ENCODE assay signal across 25 cellular contexts in the genomic region with DNA sequence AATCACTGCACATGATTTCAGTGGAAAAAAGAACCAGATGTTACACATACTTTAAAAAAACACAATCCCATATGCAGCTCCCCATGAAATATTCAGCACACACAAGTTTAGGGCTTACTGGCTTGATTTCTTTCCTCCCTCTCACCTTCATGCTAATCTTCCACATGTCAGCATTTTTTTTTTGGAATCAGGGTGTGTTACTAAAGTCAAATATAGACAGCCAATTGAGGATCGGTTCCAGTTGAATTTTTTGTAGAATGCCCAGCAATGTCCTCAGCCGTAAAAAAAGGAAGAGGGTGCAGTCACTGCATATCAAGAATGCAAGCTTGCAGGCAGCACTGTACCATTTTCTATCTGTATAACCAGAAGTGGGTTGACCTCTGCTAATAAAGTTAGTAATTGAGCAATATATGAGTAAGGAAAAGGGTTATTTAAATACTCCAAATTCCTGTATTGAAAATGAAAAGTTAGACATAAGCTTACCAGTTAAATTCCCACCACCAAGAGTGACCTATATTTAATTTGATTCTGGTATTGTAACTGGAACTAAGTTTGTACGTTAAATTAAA. TPM values are rescaled to one million over a fixed set of nuclear protein-coding genes. Genes with fewer than 3 reads are reported as not detected.
DNase-seq lines count a peak whose midpoint lies in the region; ATAC-seq, FAIRE-seq and TF ChIP-seq lines count a peak whose summit lies in the region.
"Had no signal": no experiment of that assay in that cellular context is flagged by ENCODE, and none has a peak within 500 bp of the region (broad histone marks: within the 10 kb centered on the region; RNA-seq: fewer than 3 reads in every experiment).

No MANE protein-coding gene starts in this region.

- H3K4me1 ChIP-seq in A549, result no peaks in the 10 kb centered on the region
- no peaks in the 10 kb centered on the region for H3K4me1 ChIP-seq in gastrocnemius medialis
- H3K4me1 ChIP-seq in adrenal gland (replicated peaks in 1 of 2), result no peaks in the 10 kb centered on the region
- H3K4me1 ChIP-seq: BLaER1 treated with 17β-estradiol and CSF1 and Interleukin-3, amounts not matched to agents 10 nM and 100 nM; SJSA1 had no signal

- H3K9me3 Mint-ChIP-seq in mesothelial cell of epicardium, result no peaks in the 10 kb centered on the region
- H3K9me3 Mint-ChIP-seq: CD4-positive, alpha-beta memory T cell had no signal

- TF ChIP-seq RAD21 in A549 (conservative IDR thresholded peaks at IDR 0.05 in 1 of 2, IDR thresholded peaks at IDR 0.05 in 1 of 2), result no peak

- no peaks in the 10 kb centered on the region for H3K36me3 ChIP-seq in gastrocnemius medialis
- H3K36me3 ChIP-seq in adrenal gland (replicated peaks in 1 of 2), result no peaks in the 10 kb centered on the region
- H3K36me3 ChIP-seq: BLaER1 treated with 17β-estradiol and CSF1 and Interleukin-3, amounts not matched to agents 10 nM and 100 nM; SJSA1 had no signal

- TF ChIP-seq EP300 in A549 (IDR thresholded peaks at IDR 0.05), result no peak

- 87% methylated on average over 3 of the region's 3 CpGs for WGBS in A549 (ENCODE audit: missing lambda C conversion rate)
- 70 to 79% (median 75%) methylated on average over 3 of the region's 3 CpGs for WGBS in adrenal gland, 4 donors

- no peak for TF ChIP-seq CTCF in A549 (IDR thresholded peaks at IDR 0.05)
- TF ChIP-seq CTCF in mesothelial cell of epicardium (IDR thresholded peaks at IDR 0.05; ENCODE audit: unreplicated experiment), result no peak
- no peak for TF ChIP-seq CTCF in gastrocnemius medialis (IDR thresholded peaks at IDR 0.05 in 4 of 5, conservative IDR thresholded peaks at IDR 0.05 in 1 of 5)
- TF ChIP-seq CTCF in adrenal gland (IDR thresholded peaks at IDR 0.05), result no peak

- H3K4me3 Mint-ChIP-seq in mesothelial cell of epicardium, result no peak overlapping the region
- H3K4me3 Mint-ChIP-seq: CD4-positive, alpha-beta memory T cell had no signal

- H3K4me2 ChIP-seq in A549, result no peak overlapping the region
- H3K4me2 ChIP-seq: BLaER1 treated with 17β-estradiol and CSF1 and Interleukin-3, amounts not matched to agents 10 nM and 100 nM had no signal

- peak overlapping the region; percentile 1 for H3K27ac Mint-ChIP-seq in mesothelial cell of epicardium
- H3K27ac Mint-ChIP-seq: CD4-positive, alpha-beta memory T cell had no signal

- intact Hi-C loops in gastrocnemius medialis (cut with DNase I; ENCODE audit: low total_unique reads), result no loop called here
- intact Hi-C loops in adrenal gland (cut with DNase I), result no loop called here

- H3K9me3 ChIP-seq in A549 (no peaks in the 10 kb centered on the region), gastrocnemius medialis (no peaks in the 10 kb centered on the region), adrenal gland (replicated peaks in 1 of 3) (no peaks in the 10 kb centered on the region)
- H3K9me3 ChIP-seq: SJSA1 had no signal

- DNase-seq in A549 (ENCODE audit: low read depth in 1 of 2, low spot score in 1 of 2), result no peak
- DNase-seq in GM03348 (ENCODE audit: low spot score), result peak; percentile 12
- DNase-seq in erythroblast (lab: John Stamatoyannopoulos, UW), result peak; percentile 53 to 59
- no peak for DNase-seq in mesothelial cell of epicardium (ENCODE audit: low spot score in 2 of 2, unreplicated experiment in 2 of 2)
- no peak for DNase-seq in gastrocnemius medialis
- no peak for DNase-seq in adrenal gland
- DNase-seq in NCI-H128 (lab: John Stamatoyannopoulos, UW; ENCODE audit: unreplicated experiment), result no peak
- DNase-seq: 8988T; CD4-positive, alpha-beta memory T cell; COR-L47; Karpas-422; NCI-H1092; NCI-H1436; NCI-H187; NCI-H2081 treated with DMSO at 0.1 percent for 48 hours; NCI-H446 treated with DMSO at 0.1 percent for 48 hours; NCI-H526; Right ventricle myocardium superior; RPMI8226 had no signal

- TF ChIP-seq POLR2A in A549 (IDR thresholded peaks at IDR 0.05; ENCODE audit: low read length), result no peak
- TF ChIP-seq POLR2A in erythroblast (IDR thresholded peaks at IDR 0.05; ENCODE audit: low read length), result no peak
- TF ChIP-seq POLR2A in gastrocnemius medialis (IDR thresholded peaks at IDR 0.05), result no peak
- no peak for TF ChIP-seq POLR2A in adrenal gland (IDR thresholded peaks at IDR 0.05)

- CTCF ChIA-PET in A549 (lab: Yijun Ruan, JAX), result interaction anchor here (0.6 to 1.6 kb wide), 2 partner anchors 8 to 70 kb away, joined by 3 read pairs; no protein-coding TSS in a partner anchor

- H3K27me3 Mint-ChIP-seq in mesothelial cell of epicardium (ENCODE audit: low read depth), result peaks cover 16% of the 10 kb centered on the region

- ATAC-seq in A549 (no peak), gastrocnemius medialis (no peak), HG02870 (IDR thresholded peaks at IDR 0.05; ENCODE audit: unreplicated experiment) (no peak)
- ATAC-seq: HCT116 had no signal

- in situ Hi-C loops in gastrocnemius medialis (cut with MboI; ENCODE audit: low sequenced_read_pairs in 4 of 4), result no loop called here

- FAIRE-seq in A549 (lab: Jason Lieb, UNC), result no peak
- FAIRE-seq: GM19239 had no signal

- H3K36me3 Mint-ChIP-seq in mesothelial cell of epicardium, result no peaks in the 10 kb centered on the region
- H3K36me3 Mint-ChIP-seq: CD4-positive, alpha-beta memory T cell had no signal

- POLR2A ChIA-PET in A549 (lab: Yijun Ruan, JAX), result no interaction called here

- no peak overlapping the region for H3K27ac ChIP-seq in A549
- no peak overlapping the region for H3K27ac ChIP-seq in gastrocnemius medialis
- H3K27ac ChIP-seq in adrenal gland, result no peak overlapping the region
- H3K27ac ChIP-seq: BLaER1 treated with 17β-estradiol and CSF1 and Interleukin-3, amounts not matched to agents 10 nM and 100 nM; HL-60; SJSA1 had no signal

- no peak overlapping the region for H3K4me3 ChIP-seq in A549
- H3K4me3 ChIP-seq in gastrocnemius medialis, result no peak overlapping the region
- H3K4me3 ChIP-seq in adrenal gland, result no peak overlapping the region
- H3K4me3 ChIP-seq: BLaER1 treated with 17β-estradiol and CSF1 and Interleukin-3, amounts not matched to agents 10 nM and 100 nM; SJSA1 had no signal

- no peaks in the 10 kb centered on the region for H3K27me3 ChIP-seq in gastrocnemius medialis
- no peaks in the 10 kb centered on the region for H3K27me3 ChIP-seq in adrenal gland
- H3K27me3 ChIP-seq: BLaER1 treated with 17β-estradiol and CSF1 and Interleukin-3, amounts not matched to agents 10 nM and 100 nM; SJSA1 had no signal

- peaks cover 31% of the 10 kb centered on the region for H3K4me1 Mint-ChIP-seq in mesothelial cell of epicardium
- H3K4me1 Mint-ChIP-seq: CD4-positive, alpha-beta memory T cell had no signal

TF ChIP-seq in A549, 52 proteins besides CTCF, POLR2A, EP300 and RAD21:
- TF ChIP-seq MAFK (IDR thresholded peaks at IDR 0.05; ENCODE audit: partially characterized antibody) (peak; percentile 65), HEYL (CRISPR knock-in tag; IDR thresholded peaks at IDR 0.05) (no peak), ZSCAN20 (CRISPR knock-in tag; IDR thresholded peaks at IDR 0.05) (no peak)

RNA-seq across cellular contexts. Expression of gene CHMP2B, which starts 51.4 kb away (rescaled TPM):
- 51.4 and 85.8 TPM in 2 replicates for polyA plus RNA-seq in A549 (2011; rRNA removed)
- 20.5 and 25.0 TPM in 2 replicates for polyA plus RNA-seq in A549 (2012; cell fraction: cytosol; rRNA removed)
- 15.2 and 17.6 TPM in 2 replicates for polyA plus RNA-seq in A549 (2012; cell fraction: nucleus; rRNA removed)
- polyA plus RNA-seq in A549 (2017; fragmentation: RNase III; extraction: RNeasy Plus Mini Kit Qiagen cat#74134 plus additional on column Dnase treatment), result 50.9 to 57.2 TPM (median 56.9 TPM) in 3 replicates
- 9.2 and 9.5 TPM in 2 replicates for polyA minus RNA-seq in A549 (2011; rRNA and poly(A)+ RNA removed)
- total RNA-seq in mesothelial cell of epicardium, result 26.4 to 27.4 TPM (median 27.2 TPM) in 3 replicates
- 10 to 100 TPM; 30.7 to 46.9 (median 33.6) TPM for total RNA-seq in gastrocnemius medialis
- 10 to 100 TPM; 14.9 to 45.0 (median 34.8) TPM for total RNA-seq in adrenal gland
- 10 to 100 TPM; 10.0 to 50.3 (median 11.7) TPM for polyA plus RNA-seq in adrenal gland

Comparison
In these comparisons a context has a peak if more than half of its experiments do, and no peak if none do; other contexts are left out.
1. DNase-seq: peak in GM03348 (single experiment) and erythroblast (2 of 2); none in A549 (0 of 2), mesothelial cell of epicardium (0 of 2), gastrocnemius medialis (0 of 2), adrenal gland (0 of 7) and NCI-H128 (single experiment).